ENCODE assay signal across 14 cellular contexts in the genomic region with DNA sequence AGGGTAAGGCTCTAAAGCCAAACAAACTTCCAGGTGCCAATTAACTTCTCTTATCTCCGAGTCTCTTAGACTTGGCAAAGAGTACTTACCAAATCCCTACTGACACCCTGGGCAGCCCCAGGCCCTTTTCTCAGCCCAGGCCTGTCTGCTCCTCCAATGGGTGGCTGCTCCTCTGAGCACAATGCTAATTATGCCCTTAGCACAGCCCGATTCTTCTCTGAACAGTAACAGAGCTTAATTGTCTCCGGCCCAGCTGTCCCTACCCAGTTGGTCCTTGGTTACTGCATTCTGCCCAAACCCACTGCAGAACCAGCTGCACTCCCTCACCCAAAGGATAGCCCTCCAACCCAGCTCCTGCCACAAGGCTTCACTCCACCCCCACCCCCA.
DNase-seq lines count a peak whose midpoint lies in the region; ATAC-seq, FAIRE-seq and TF ChIP-seq lines count a peak whose summit lies in the region.
"Had no signal": no experiment of that assay in that cellular context is flagged by ENCODE, and none has a peak within 500 bp of the region (broad histone marks: within the 10 kb centered on the region; RNA-seq: fewer than 3 reads in every experiment).

No MANE protein-coding gene starts in this region.

- H3K4me1 ChIP-seq in kidney (ENCODE audit: control insufficient read depth in 1 of 2, insufficient read depth in 1 of 2, low read depth in 1 of 2, low read length in 2 of 2) (peaks cover 11 to 37% of the 10 kb centered on the region in 2 donors), subcutaneous abdominal adipose tissue (ENCODE audit: control insufficient read depth in 5 of 5, insufficient read depth in 5 of 5, low read length in 5 of 5) (peaks cover 7 to 69% (median 67%) of the 10 kb centered on the region in 5 donors)

- H3K27me3 ChIP-seq in subcutaneous abdominal adipose tissue (ENCODE audit: control insufficient read depth in 5 of 5, insufficient read depth in 4 of 5, low read length in 5 of 5) (no peaks in the 10 kb centered on the region), MG63 (no peaks in the 10 kb centered on the region)

- intact Hi-C loops in kidney (cut with DNase I), result loop anchor here (10.0 kb wide), 1 partner anchor 104 kb away; no protein-coding TSS in a partner anchor
- intact Hi-C loops in lower leg skin (cut with DNase I; ENCODE audit: low total_unique reads), result no loop called here

- no peaks in the 10 kb centered on the region for H3K36me3 Mint-ChIP-seq in T-helper 17 cell (ENCODE audit: low read depth)
- H3K36me3 Mint-ChIP-seq: activated naive CD8-positive, alpha-beta T cell had no signal

- H3K36me3 ChIP-seq in kidney (ENCODE audit: control insufficient read depth in 1 of 2, insufficient read depth in 2 of 2, low read length in 2 of 2) (no peaks in the 10 kb centered on the region), subcutaneous abdominal adipose tissue (ENCODE audit: control insufficient read depth in 5 of 5, insufficient read depth in 5 of 5, low read length in 5 of 5) (peaks cover 0 to 10% (median 1%) of the 10 kb centered on the region in 5 donors), MG63 (no peaks in the 10 kb centered on the region)

- no peaks in the 10 kb centered on the region for H3K27me3 Mint-ChIP-seq in T-helper 17 cell
- H3K27me3 Mint-ChIP-seq: activated naive CD8-positive, alpha-beta T cell had no signal

- H3K4me3 ChIP-seq in kidney (ENCODE audit: low read length in 2 of 2) (no peak overlapping the region), subcutaneous abdominal adipose tissue (ENCODE audit: low read depth in 1 of 5, low read length in 5 of 5) (no peak overlapping the region), MG63 (no peak overlapping the region), lower leg skin (ENCODE audit: low read depth, poor library complexity, severe bottlenecking) (no peak overlapping the region)

- ATAC-seq in T-helper 17 cell (no peak), omental fat pad (ENCODE audit: low FRiP score) (no peak)

- H3K27ac ChIP-seq in kidney (ENCODE audit: low read depth in 2 of 2, low read length in 2 of 2), result no peak overlapping the region
- peak overlapping the region; percentile 84 for H3K27ac ChIP-seq in subcutaneous abdominal adipose tissue (ENCODE audit: low read depth, low read length)

- TF ChIP-seq CTCF in kidney (IDR thresholded peaks at IDR 0.05; ENCODE audit: borderline replicate concordance, extremely low read depth, insufficient read depth), result no peak
- TF ChIP-seq CTCF in omental fat pad (IDR thresholded peaks at IDR 0.05), result no peak
- no peak for TF ChIP-seq CTCF in lower leg skin (IDR thresholded peaks at IDR 0.05)

- peak in 2 of 3 experiments; percentile 42 to 69 for DNase-seq in NCI-H1417 (lab: John Stamatoyannopoulos, UW)
- no peak for DNase-seq in NCI-H1417 treated with DMSO at 0.1 percent for 48 hours (lab: John Stamatoyannopoulos, UW)
- DNase-seq in T-helper 17 cell, result no peak
- peak; percentile 29 for DNase-seq in kidney
- DNase-seq in MG63, result no peak
- DNase-seq in omental fat pad (ENCODE audit: low spot score), result no peak
- no peak for DNase-seq in lower leg skin (ENCODE audit: low spot score in 2 of 2)
- DNase-seq: 8988T; activated CD4-positive, alpha-beta T cell treated with anti-CD3 and anti-CD28 coated beads, Interleukin-2, amount 50 U/mL, for 4 hours; naive B cell; NCI-H526 treated with DMSO at 0.1 percent for 48 hours; stimulated activated CD4-positive, alpha-beta T cell treated with anti-CD3 and anti-CD28 coated beads, Interleukin-15, amount 100 ng/mL, for 24 hours had no signal

- no peak for TF ChIP-seq POLR2A in lower leg skin (IDR thresholded peaks at IDR 0.05)

- H3K4me1 Mint-ChIP-seq in T-helper 17 cell, result peaks cover 55% of the 10 kb centered on the region

- no peaks in the 10 kb centered on the region for H3K9me3 ChIP-seq in T-helper 17 cell (ENCODE audit: control insufficient read depth, low read length, poor library complexity, severe bottlenecking)
- no peaks in the 10 kb centered on the region for H3K9me3 ChIP-seq in kidney (ENCODE audit: control insufficient read depth in 1 of 2, low read length in 2 of 2)
- no peaks in the 10 kb centered on the region for H3K9me3 ChIP-seq in subcutaneous abdominal adipose tissue (ENCODE audit: control insufficient read depth in 5 of 5, low read length in 5 of 5)
- no peaks in the 10 kb centered on the region for H3K9me3 ChIP-seq in MG63

- FAIRE-seq in kidney (lab: Jason Lieb, UNC), result no peak

- H3K9ac ChIP-seq in kidney (ENCODE audit: low read length in 2 of 2), result no peak overlapping the region
- no peak overlapping the region for H3K9ac ChIP-seq in subcutaneous abdominal adipose tissue (ENCODE audit: low read length in 5 of 5)

- 54% methylated on average over 3 of the region's 3 CpGs for WGBS in lower leg skin, 2 donors

- H3K27ac Mint-ChIP-seq in T-helper 17 cell, result peak overlapping the region; percentile 98
- H3K27ac Mint-ChIP-seq: activated naive CD8-positive, alpha-beta T cell had no signal

- H3K4me3 Mint-ChIP-seq in T-helper 17 cell, result no peak overlapping the region
- H3K4me3 Mint-ChIP-seq: activated naive CD8-positive, alpha-beta T cell; naive B cell had no signal

Comparison
In these comparisons a context has a peak if more than half of its experiments do, and no peak if none do; other contexts are left out.
1. DNase-seq: peak in NCI-H1417 (2 of 3) and kidney (single experiment); none in NCI-H1417 treated with DMSO at 0.1 percent for 48 hours (single experiment), T-helper 17 cell (0 of 3), MG63 (single experiment), omental fat pad (single experiment) and lower leg skin (0 of 2).